In genomic region chr22:39061282-39061681, GRCh38 we compare ENCODE assay signal across 9 cellular contexts. TPM values are rescaled to one million over a fixed set of nuclear protein-coding genes. Genes with fewer than 3 reads are reported as not detected.
DNase-seq lines count a peak whose midpoint lies in the region; ATAC-seq lines count a peak whose summit lies in the region.
"Not testable (repeated sequence)": the region's sequence is repeated elsewhere in the genome, so short reads cannot be mapped to it uniquely, and the experiment has no call there.
"Had no signal": no experiment of that assay in that cellular context is flagged by ENCODE, and none has a peak within 500 bp of the region (broad histone marks: within the 10 kb centered on the region; RNA-seq: fewer than 3 reads in every experiment).

No MANE protein-coding gene starts in this region.

- not testable (repeated sequence) for H3K27me3 Mint-ChIP-seq in stimulated activated naive B cell treated with anti-CD40 and anti-IgM and Interleukin-4, amounts not matched to agents 10 μg/mL and 1 μg/mL and 100 μg/mL, for 72 hours

- in situ Hi-C loops in KBM-7 (cut with MboI; ENCODE audit: low pct_unique_long_range_greater_than_20kb, low sequenced_read_pairs): not testable (repeated sequence)

- H3K9me3 ChIP-seq in SJSA1 (replicated peaks): not testable (repeated sequence)

- not testable (repeated sequence) for H3K27me3 ChIP-seq in SJSA1 (replicated peaks)

- H3K9me3 Mint-ChIP-seq in stimulated activated naive B cell treated with anti-CD40 and anti-IgM and Interleukin-4, amounts not matched to agents 10 μg/mL and 1 μg/mL and 100 μg/mL, for 72 hours: not testable (repeated sequence)

- not testable (repeated sequence) for H3K27ac Mint-ChIP-seq in stimulated activated naive B cell treated with anti-CD40 and anti-IgM and Interleukin-4, amounts not matched to agents 10 μg/mL and 1 μg/mL and 100 μg/mL, for 72 hours

- H3K4me3 Mint-ChIP-seq in stimulated activated naive B cell treated with anti-CD40 and anti-IgM and Interleukin-4, amounts not matched to agents 10 μg/mL and 1 μg/mL and 100 μg/mL, for 72 hours: not testable (repeated sequence)

- H3K36me3 ChIP-seq in SJSA1: peaks cover 20% of the 10 kb centered on the region

- not testable (repeated sequence) for H3K4me1 Mint-ChIP-seq in stimulated activated naive B cell treated with anti-CD40 and anti-IgM and Interleukin-4, amounts not matched to agents 10 μg/mL and 1 μg/mL and 100 μg/mL, for 72 hours

- intact Hi-C loops in left ventricle myocardium superior (cut with micrococcal nuclease): not testable (repeated sequence)

- DNase-seq in GDM1 (lab: John Stamatoyannopoulos, UW) (peak; percentile 30), KBM-7 (peak; percentile 53), NCI-H82 (lab: John Stamatoyannopoulos, UW) (peak; percentile 19), NOMO-1 treated with dmso at 0.1 percent for 144 hours (lab: John Stamatoyannopoulos, UW; ENCODE audit: unreplicated experiment) (peak; percentile 4), UCSD-AML1 (lab: John Stamatoyannopoulos, UW; ENCODE audit: unreplicated experiment) (peak; percentile 19), left ventricle myocardium superior (peak; percentile 3)
- DNase-seq in SJSA1 (ENCODE audit: low read depth in 1 of 2, low spot score in 2 of 2): not testable (repeated sequence)
- DNase-seq in stimulated activated naive B cell treated with anti-CD40 and anti-IgM and Interleukin-4, amounts not matched to agents 10 μg/mL and 1 μg/mL and 100 μg/mL, for 72 hours: peak; percentile 20

- not testable (repeated sequence) for H3K36me3 Mint-ChIP-seq in stimulated activated naive B cell treated with anti-CD40 and anti-IgM and Interleukin-4, amounts not matched to agents 10 μg/mL and 1 μg/mL and 100 μg/mL, for 72 hours

- peaks cover 38% of the 10 kb centered on the region for H3K4me1 ChIP-seq in SJSA1 (replicated peaks)

- not testable (repeated sequence) for ATAC-seq in left ventricle myocardium superior; stimulated activated naive B cell treated with anti-CD40 and anti-IgM and Interleukin-4, amounts not matched to agents 10 μg/mL and 1 μg/mL and 100 μg/mL, for 72 hours (replicated peaks)

- peak overlapping the region; percentile 71; the same call in 1 of the 2 replicates for H3K27ac ChIP-seq in SJSA1

- peak overlapping the region; percentile 34 for H3K4me3 ChIP-seq in SJSA1

RNA-seq across cellular contexts. Expression of gene APOBEC3G, which starts 15.8 kb away (rescaled TPM):
- 7.0 and 13.9 TPM in 2 replicates for total RNA-seq in SJSA1 (2014; rRNA removed; shearing (Covaris generic))
- 3.9 TPM for total RNA-seq in left ventricle myocardium superior

RNA-seq across cellular contexts. Expression of gene APOBEC3F, which starts 20.6 kb away (rescaled TPM):
- 2.6 and 3.8 TPM in 2 replicates for total RNA-seq in SJSA1 (2014; rRNA removed; shearing (Covaris generic))
- total RNA-seq in left ventricle myocardium superior: 4.4 TPM

RNA-seq across cellular contexts. Expression of gene APOBEC3H, which starts 35.8 kb away (rescaled TPM):
- total RNA-seq in SJSA1 (2014; rRNA removed; shearing (Covaris generic)): 1.4 TPM in 1 of 2 replicates, not detected in the other
- 0.40 TPM for total RNA-seq in left ventricle myocardium superior
- total RNA-seq: GM23248 had no signal

RNA-seq across cellular contexts. Expression of gene APOBEC3D, which starts 40.4 kb away (rescaled TPM):
- 1.9 and 2.3 TPM in 2 replicates for total RNA-seq in SJSA1 (2014; rRNA removed; shearing (Covaris generic))
- total RNA-seq in left ventricle myocardium superior: 1.0 TPM

RNA-seq across cellular contexts. Expression of gene APOBEC3C, which starts 47.2 kb away (rescaled TPM):
- 3.2 and 3.4 TPM in 2 replicates for total RNA-seq in SJSA1 (2014; rRNA removed; shearing (Covaris generic))
- total RNA-seq in left ventricle myocardium superior: 31.1 TPM
